ENCODE assay signal across 1 cellular context in the genomic region with DNA sequence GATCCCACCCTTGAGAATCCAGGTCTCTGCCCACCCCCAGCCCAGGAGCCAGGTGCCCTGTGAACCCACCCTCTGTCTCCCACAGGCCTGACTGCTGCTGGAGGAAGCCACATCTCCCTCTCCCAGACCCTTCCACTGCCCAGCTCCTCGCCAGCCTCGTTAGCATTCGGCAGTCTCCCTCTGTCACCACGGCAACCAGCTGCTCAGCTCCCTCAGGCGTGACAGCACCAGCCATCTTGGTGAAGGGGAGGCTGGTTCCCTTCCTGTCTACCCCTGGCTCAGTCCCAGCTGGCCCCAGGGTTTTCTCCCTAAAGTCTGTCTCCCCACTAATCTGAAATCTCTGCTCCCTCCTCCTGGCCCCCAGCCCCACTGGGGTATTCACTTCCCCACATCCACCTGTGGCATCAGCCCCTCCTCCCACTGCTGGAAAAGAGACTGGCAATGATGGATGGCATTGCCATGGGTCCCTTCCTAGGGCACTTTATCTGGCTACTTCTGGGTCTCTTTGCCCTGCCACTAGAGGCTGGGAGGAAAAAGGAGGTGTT.
TF ChIP-seq lines count a peak whose summit lies in the region.

No MANE protein-coding gene starts in this region.

TF ChIP-seq in SK-N-SH, 30 proteins besides CTCF, POLR2A, EP300 and RAD21 (continued from another document):
- TF ChIP-seq GABPA (IDR thresholded peaks at IDR 0.05; ENCODE audit: low read depth), result no peak
- peak; percentile 72 for TF ChIP-seq GATA2 (CRISPR knock-in tag; IDR thresholded peaks at IDR 0.05)
- no peak for TF ChIP-seq TCF12 (IDR thresholded peaks at IDR 0.05)
- TF ChIP-seq, protein P1, sequence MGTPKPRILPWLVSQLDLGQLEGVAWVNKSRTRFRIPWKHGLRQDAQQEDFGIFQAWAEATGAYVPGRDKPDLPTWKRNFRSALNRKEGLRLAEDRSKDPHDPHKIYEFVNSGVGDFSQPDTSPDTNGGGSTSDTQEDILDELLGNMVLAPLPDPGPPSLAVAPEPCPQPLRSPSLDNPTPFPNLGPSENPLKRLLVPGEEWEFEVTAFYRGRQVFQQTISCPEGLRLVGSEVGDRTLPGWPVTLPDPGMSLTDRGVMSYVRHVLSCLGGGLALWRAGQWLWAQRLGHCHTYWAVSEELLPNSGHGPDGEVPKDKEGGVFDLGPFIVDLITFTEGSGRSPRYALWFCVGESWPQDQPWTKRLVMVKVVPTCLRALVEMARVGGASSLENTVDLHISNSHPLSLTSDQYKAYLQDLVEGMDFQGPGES (IDR thresholded peaks at IDR 0.05; ENCODE audit: low read depth, low read length), result no peak
- peak; percentile 16; the same call in 1 of the 2 replicates for TF ChIP-seq RCOR1 (IDR thresholded peaks at IDR 0.05; ENCODE audit: low read length)
- TF ChIP-seq FOXM1 (IDR thresholded peaks at IDR 0.05; ENCODE audit: low read depth), result no peak
- TF ChIP-seq, protein P2, sequence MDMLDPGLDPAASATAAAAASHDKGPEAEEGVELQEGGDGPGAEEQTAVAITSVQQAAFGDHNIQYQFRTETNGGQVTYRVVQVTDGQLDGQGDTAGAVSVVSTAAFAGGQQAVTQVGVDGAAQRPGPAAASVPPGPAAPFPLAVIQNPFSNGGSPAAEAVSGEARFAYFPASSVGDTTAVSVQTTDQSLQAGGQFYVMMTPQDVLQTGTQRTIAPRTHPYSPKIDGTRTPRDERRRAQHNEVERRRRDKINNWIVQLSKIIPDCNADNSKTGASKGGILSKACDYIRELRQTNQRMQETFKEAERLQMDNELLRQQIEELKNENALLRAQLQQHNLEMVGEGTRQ (IDR thresholded peaks at IDR 0.05; ENCODE audit: borderline replicate concordance, low read depth, low read length), result no peak
- TF ChIP-seq FOXJ3 (CRISPR knock-in tag; IDR thresholded peaks at IDR 0.05), result no peak
- TF ChIP-seq YY1 (IDR thresholded peaks at IDR 0.05; ENCODE audit: low read depth), result no peak
- TF ChIP-seq NFIC (IDR thresholded peaks at IDR 0.05; ENCODE audit: borderline replicate concordance), result no peak
- TF ChIP-seq SMC3 (IDR thresholded peaks at IDR 0.05; ENCODE audit: low read depth, low read length), result no peak
- peak; percentile 75; the same call in 1 of the 2 replicates for TF ChIP-seq MXI1 (IDR thresholded peaks at IDR 0.05; ENCODE audit: low read depth, low read length)
